ENCODE assay signal across 7 cellular contexts in the genomic region with DNA sequence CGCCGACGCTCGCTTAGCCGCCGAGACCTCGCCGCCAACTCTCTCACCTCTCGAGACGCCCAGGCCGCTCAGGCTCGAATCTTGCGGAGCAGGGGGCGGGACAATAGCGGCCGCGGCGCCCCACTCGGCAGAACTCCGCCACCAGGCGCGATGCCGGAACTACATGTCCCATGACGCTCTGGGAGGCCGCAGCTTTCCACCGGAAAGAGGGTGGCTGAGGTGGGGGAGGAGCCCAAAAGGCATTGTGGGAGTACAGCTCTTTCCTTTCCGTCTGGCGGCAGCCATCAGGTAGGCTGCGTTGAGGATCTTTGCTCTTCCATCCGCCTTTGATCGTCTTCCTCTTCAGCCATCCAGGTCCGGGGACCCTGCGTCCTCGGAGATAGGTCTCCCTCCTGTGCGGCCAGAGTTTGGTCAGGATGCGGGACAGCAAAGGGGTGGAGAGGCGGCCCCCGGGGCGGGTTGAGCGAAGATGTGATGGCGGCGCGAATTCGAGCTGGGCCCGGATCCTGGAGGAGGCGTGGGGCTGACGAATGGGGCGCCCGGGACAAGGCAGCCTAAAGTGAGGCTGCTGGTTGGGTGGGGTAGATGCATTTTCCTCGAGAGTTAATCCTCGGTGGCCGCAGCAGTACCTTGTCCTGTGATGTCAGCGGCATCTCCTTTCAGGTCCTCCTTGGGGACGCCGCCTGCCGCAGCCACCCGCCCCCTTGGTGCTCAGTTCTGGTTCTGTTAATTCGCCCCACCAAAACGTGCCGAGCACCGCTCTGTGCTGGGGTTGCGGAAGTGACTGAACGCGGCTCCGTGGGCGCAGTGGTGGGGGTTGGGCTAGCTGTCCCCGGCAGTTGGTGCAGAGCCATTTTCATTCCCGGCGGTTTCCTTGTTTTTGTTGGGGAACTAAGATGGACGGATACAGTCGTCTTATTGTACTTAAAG.
DNase-seq lines count a peak whose midpoint lies in the region; ATAC-seq and TF ChIP-seq lines count a peak whose summit lies in the region.

Gene NKIRAS1, minus strand, starts transcription at position 105 of the 930 bp plus-strand sequence. CDS start 6,086 bp downstream, outside the sequence.
Gene RPL15, plus strand, starts transcription at position 247 of the 930 bp plus-strand sequence. CDS start 728 bp downstream, outside the sequence.

- peak; percentile 83 to 86 for DNase-seq in NCI-H1930 (lab: John Stamatoyannopoulos, UW)
- DNase-seq in T-helper 9 cell = peak; percentile 95
- DNase-seq in astrocyte of the hippocampus (ENCODE audit: low read depth, low spot score) = peak; percentile 99
- DNase-seq in hippocampal formation (lab: John Stamatoyannopoulos, UW) = peak; percentile 95 to 97
- peak; percentile 86 for DNase-seq in retinal pigment epithelial cell (ENCODE audit: low read depth)

- H3K4me3 ChIP-seq in retinal pigment epithelial cell (ENCODE audit: low read length) = peak within 1 kb of the TSS; percentile 72

- TF ChIP-seq CTCF in retinal pigment epithelial cell (conservative IDR thresholded peaks at IDR 0.05; ENCODE audit: low read depth, low read length) = peak; percentile 39

- ATAC-seq in GM18502 (IDR thresholded peaks at IDR 0.05; ENCODE audit: poor library complexity, unreplicated experiment) (peak; percentile 93), HG02970 (IDR thresholded peaks at IDR 0.05; ENCODE audit: low FRiP score, unreplicated experiment) (peak; percentile 96)

Comparison
In these comparisons a context has a peak if more than half of its experiments do, and no peak if none do; other contexts are left out.
1. Peak in every context shown above with its lines: DNase-seq, ATAC-seq and H3K4me3 ChIP-seq.